ENCODE assay signal across 1 cellular context in genomic region chr11:65540290-65541092, GRCh38.
TF ChIP-seq lines count a peak whose summit lies in the region.

No MANE protein-coding gene starts in this region.

TF ChIP-seq in WTC11, 78 proteins besides CTCF, POLR2A, EP300 and RAD21 (continued from another document):
- TF ChIP-seq E2F5 (CRISPR knock-in tag; IDR thresholded peaks at IDR 0.05) = peak; percentile 57
- TF ChIP-seq MXD4 (CRISPR knock-in tag; IDR thresholded peaks at IDR 0.05; ENCODE audit: borderline replicate concordance) = no peak
- TF ChIP-seq USF1 (CRISPR knock-in tag; IDR thresholded peaks at IDR 0.05) = peak; percentile 31; the same call in 1 of the 2 replicates
- TF ChIP-seq ZBTB43 (CRISPR knock-in tag; IDR thresholded peaks at IDR 0.05) = 0 out of 2 replicates have a peak, but pooled peaks have one; percentile 39
- no peak for TF ChIP-seq ZNF532 (CRISPR knock-in tag; IDR thresholded peaks at IDR 0.05; ENCODE audit: borderline replicate concordance)
- TF ChIP-seq TEAD1 (CRISPR knock-in tag; IDR thresholded peaks at IDR 0.05) = peak; percentile 21; the same call in 1 of the 2 replicates
- no peak for TF ChIP-seq ZNF671 (CRISPR knock-in tag; IDR thresholded peaks at IDR 0.05)
- TF ChIP-seq PREB (CRISPR knock-in tag; IDR thresholded peaks at IDR 0.05; ENCODE audit: borderline replicate concordance) = no peak
- TF ChIP-seq TCF7 (CRISPR knock-in tag; IDR thresholded peaks at IDR 0.05; ENCODE audit: low read depth) = no peak
- no peak for TF ChIP-seq ELF4 (CRISPR knock-in tag; IDR thresholded peaks at IDR 0.05; ENCODE audit: low read depth)
- TF ChIP-seq KAT7 (CRISPR knock-in tag; IDR thresholded peaks at IDR 0.05; ENCODE audit: borderline replicate concordance) = no peak
- TF ChIP-seq SP1 (CRISPR knock-in tag; conservative IDR thresholded peaks at IDR 0.05) = peak; percentile 78; the same call in 1 of the 2 replicates
